In genomic region chr13:113669871-113670341, GRCh38 we compare ENCODE assay signal across 25 cellular contexts. TPM values are rescaled to one million over a fixed set of nuclear protein-coding genes. Genes with fewer than 3 reads are reported as not detected.
A peak's percentile ranks its signal among the peaks of the same experiment; 100 is the strongest.
DNase-seq lines count a peak whose midpoint lies in the region; ATAC-seq and TF ChIP-seq lines count a peak whose summit lies in the region.
"Had no signal": no experiment of that assay in that cellular context is flagged by ENCODE, and none has a peak within 500 bp of the region (broad histone marks: within the 10 kb centered on the region; RNA-seq: fewer than 3 reads in every experiment).

No MANE protein-coding gene starts in this region.

- intact Hi-C loops in cardiac septum (cut with DNase I) (no loop called here), Right ventricle myocardium inferior (cut with DNase I) (no loop called here), left ventricle myocardium inferior (cut with micrococcal nuclease) (no loop called here), aorta (cut with DNase I) (no loop called here)

- TF ChIP-seq CTCF in left ventricle myocardium inferior (IDR thresholded peaks at IDR 0.05; ENCODE audit: borderline replicate concordance) = no peak

- peaks cover 6% of the 10 kb centered on the region for H3K36me3 Mint-ChIP-seq in natural killer cell treated with Interleukin-12 subunit alpha and Interleukin-12 subunit beta and Interleukin-15 and Interleukin-18, amount 100 ng/mL, for 72 hours
- H3K36me3 Mint-ChIP-seq: CD8-positive, alpha-beta T cell; naive thymus-derived CD8-positive, alpha-beta T cell had no signal

- ATAC-seq in Right ventricle myocardium inferior = no peak
- ATAC-seq in natural killer cell treated with Interleukin-12 subunit alpha and Interleukin-12 subunit beta and Interleukin-15 and Interleukin-18, amount 100 ng/mL, for 72 hours = peak; percentile 17 to 21
- no peak for ATAC-seq in aorta (ENCODE audit: low FRiP score)
- ATAC-seq: activated CD8-positive, alpha-beta memory T cell treated with anti-CD3 and anti-CD28 coated beads, Interleukin-2, amount 10 ng/mL, durations not matched to agents 7 days and 5 days; CD8-positive, alpha-beta T cell; naive thymus-derived CD8-positive, alpha-beta T cell had no signal

- no peak overlapping the region for H3K4me3 Mint-ChIP-seq in natural killer cell treated with Interleukin-12 subunit alpha and Interleukin-12 subunit beta and Interleukin-15 and Interleukin-18, amount 100 ng/mL, for 72 hours
- H3K4me3 Mint-ChIP-seq: activated CD8-positive, alpha-beta memory T cell treated with anti-CD3 and anti-CD28 coated beads, Interleukin-2, amount 10 ng/mL, durations not matched to agents 7 days and 5 days; CD8-positive, alpha-beta T cell; naive thymus-derived CD8-positive, alpha-beta T cell had no signal

- WGBS in aorta, 2 donors = 90 to 91% methylated on average over 17 of the region's 17 CpGs

- H3K4me1 ChIP-seq in left ventricle myocardium inferior (no peaks in the 10 kb centered on the region), aorta (ENCODE audit: control insufficient read depth in 1 of 2, insufficient read depth in 2 of 2, low read length in 2 of 2) (no peaks in the 10 kb centered on the region)
- H3K4me1 ChIP-seq: prostate gland had no signal

- peaks cover 5% of the 10 kb centered on the region for H3K9me3 Mint-ChIP-seq in natural killer cell treated with Interleukin-12 subunit alpha and Interleukin-12 subunit beta and Interleukin-15 and Interleukin-18, amount 100 ng/mL, for 72 hours
- H3K9me3 Mint-ChIP-seq: CD8-positive, alpha-beta T cell had no signal

- no peaks in the 10 kb centered on the region for H3K9me3 ChIP-seq in left ventricle myocardium inferior (replicated peaks)
- H3K9me3 ChIP-seq in aorta (ENCODE audit: control insufficient read depth, low read length) = no peaks in the 10 kb centered on the region
- H3K9me3 ChIP-seq: prostate gland had no signal

- H3K4me1 Mint-ChIP-seq in natural killer cell treated with Interleukin-12 subunit alpha and Interleukin-12 subunit beta and Interleukin-15 and Interleukin-18, amount 100 ng/mL, for 72 hours (ENCODE audit: low read depth in 2 of 2) = peaks cover 4 to 7% of the 10 kb centered on the region in 2 donors

- no peak overlapping the region for H3K27ac ChIP-seq in left ventricle myocardium inferior (replicated peaks)
- H3K27ac ChIP-seq in aorta (ENCODE audit: low read depth in 1 of 2, low read length in 2 of 2) = no peak overlapping the region
- H3K27ac ChIP-seq: PC-9, prostate gland had no signal

- DNase-seq in cardiac septum (ENCODE audit: low spot score) = peak; percentile 69
- DNase-seq in Right ventricle myocardium inferior (ENCODE audit: missing footprints) = no peak
- DNase-seq in left ventricle myocardium inferior = peak; percentile 4
- DNase-seq in natural killer cell treated with Interleukin-12 subunit alpha and Interleukin-12 subunit beta and Interleukin-15 and Interleukin-18, amount 100 ng/mL, for 72 hours (ENCODE audit: low spot score) = no peak
- peak; percentile 30 to 60 for DNase-seq in aorta
- DNase-seq in CD1c-positive myeloid dendritic cell (ENCODE audit: extremely low spot score) = no peak
- DNase-seq in DMS153 treated with DMSO at 0.1 percent for 48 hours (lab: John Stamatoyannopoulos, UW; ENCODE audit: unreplicated experiment) = no peak
- DNase-seq in KG1 (lab: John Stamatoyannopoulos, UW) = no peak
- DNase-seq: activated CD8-positive, alpha-beta memory T cell treated with anti-CD3 and anti-CD28 coated beads, Interleukin-2, amount 10 ng/mL, durations not matched to agents 7 days and 5 days; activated gamma-delta T cell treated with Interleukin-2 at 50 U/mL for 16 hours; mammary epithelial cell; MV-4-11; NCI-H1694 treated with DMSO at 0.1 percent for 48 hours; NCI-H226; PC-9; substantia nigra had no signal

- H3K27me3 ChIP-seq in left ventricle myocardium inferior (ENCODE audit: low read depth) (peaks cover 9% of the 10 kb centered on the region), aorta (ENCODE audit: control insufficient read depth in 1 of 2, insufficient read depth in 2 of 2, low read length in 1 of 2) (no peaks in the 10 kb centered on the region)

- H3K4me3 ChIP-seq in left ventricle myocardium inferior (no peak overlapping the region), aorta (ENCODE audit: low read length in 2 of 2) (no peak overlapping the region)
- H3K4me3 ChIP-seq: PC-9, prostate gland had no signal

- H3K36me3 ChIP-seq in left ventricle myocardium inferior (no peaks in the 10 kb centered on the region), aorta (ENCODE audit: control insufficient read depth in 1 of 2, insufficient read depth in 2 of 2, low read length in 1 of 2) (no peaks in the 10 kb centered on the region)
- H3K36me3 ChIP-seq: prostate gland had no signal

- H3K27me3 Mint-ChIP-seq in natural killer cell treated with Interleukin-12 subunit alpha and Interleukin-12 subunit beta and Interleukin-15 and Interleukin-18, amount 100 ng/mL, for 72 hours = no peaks in the 10 kb centered on the region
- H3K27me3 Mint-ChIP-seq: activated CD8-positive, alpha-beta memory T cell treated with anti-CD3 and anti-CD28 coated beads, Interleukin-2, amount 10 ng/mL, durations not matched to agents 7 days and 5 days had no signal

- no peak overlapping the region for H3K27ac Mint-ChIP-seq in natural killer cell treated with Interleukin-12 subunit alpha and Interleukin-12 subunit beta and Interleukin-15 and Interleukin-18, amount 100 ng/mL, for 72 hours
- H3K27ac Mint-ChIP-seq: activated CD8-positive, alpha-beta memory T cell treated with anti-CD3 and anti-CD28 coated beads, Interleukin-2, amount 10 ng/mL, durations not matched to agents 7 days and 5 days; CD8-positive, alpha-beta T cell had no signal

RNA-seq across cellular contexts. Expression of gene GRK1, which starts 2.9 kb away (rescaled TPM):
- total RNA-seq in cardiac septum (0.48 TPM), Right ventricle myocardium inferior (0.11 TPM), left ventricle myocardium inferior (0.85 TPM), aorta (under 1 TPM in 1 of 2 donors, not detected in 1; 0.10 TPM)
- total RNA-seq in natural killer cell treated with Interleukin-12 subunit alpha and Interleukin-12 subunit beta and Interleukin-15 and Interleukin-18, amount 100 ng/mL, for 72 hours = under 1 TPM in 1 of 2 donors, not detected in 1; 0.14 TPM
- not detected for polyA plus RNA-seq in aorta
- total RNA-seq: activated CD8-positive, alpha-beta memory T cell treated with anti-CD3 and anti-CD28 coated beads, Interleukin-2, amount 10 ng/mL, durations not matched to agents 7 days and 5 days; astrocyte; CD8-positive, alpha-beta T cell; Daoy; naive thymus-derived CD8-positive, alpha-beta T cell; PC-9; SK-MEL-5; T-helper 2 cell treated with Interferon-gamma antibody and Interleukin-4, amounts not matched to agents 100 ng/mL and 5 ng/mL, for 36 hours had no signal
- polyA plus RNA-seq: fibroblast of lung; mammary epithelial cell; naive thymus-derived CD8-positive, alpha-beta T cell had no signal

RNA-seq across cellular contexts. Expression of gene ATP4B, which starts 11.9 kb away (rescaled TPM):
- total RNA-seq in cardiac septum = not detected
- total RNA-seq in Right ventricle myocardium inferior = not detected
- not detected for total RNA-seq in left ventricle myocardium inferior
- not detected for total RNA-seq in natural killer cell treated with Interleukin-12 subunit alpha and Interleukin-12 subunit beta and Interleukin-15 and Interleukin-18, amount 100 ng/mL, for 72 hours
- total RNA-seq in aorta = not detected
- not detected for polyA plus RNA-seq in aorta
- total RNA-seq: activated CD8-positive, alpha-beta memory T cell treated with anti-CD3 and anti-CD28 coated beads, Interleukin-2, amount 10 ng/mL, durations not matched to agents 7 days and 5 days; astrocyte; CD8-positive, alpha-beta T cell; cerebellum; Daoy; fibroblast of lung; mammary epithelial cell; naive thymus-derived CD8-positive, alpha-beta T cell; PC-9; SK-MEL-5; T-helper 2 cell treated with Interferon-gamma antibody and Interleukin-4, amounts not matched to agents 100 ng/mL and 5 ng/mL, for 36 hours had no signal
- polyA plus RNA-seq: fibroblast of lung; mammary epithelial cell; naive thymus-derived CD8-positive, alpha-beta T cell had no signal

Comparison
In these comparisons a context has a peak if more than half of its experiments do, and no peak if none do; other contexts are left out.
1. DNase-seq: peak in cardiac septum (single experiment), left ventricle myocardium inferior (single experiment) and aorta (2 of 2); none in Right ventricle myocardium inferior (single experiment), natural killer cell treated with Interleukin-12 subunit alpha and Interleukin-12 subunit beta and Interleukin-15 and Interleukin-18, amount 100 ng/mL, for 72 hours (single experiment), CD1c-positive myeloid dendritic cell (single experiment), DMS153 treated with DMSO at 0.1 percent for 48 hours (single experiment) and KG1 (single experiment).
2. ATAC-seq: peak in natural killer cell treated with Interleukin-12 subunit alpha and Interleukin-12 subunit beta and Interleukin-15 and Interleukin-18, amount 100 ng/mL, for 72 hours (2 of 2); none in Right ventricle myocardium inferior (single experiment) and aorta (single experiment).